ENCODE assay signal across 8 cellular contexts in genomic region chr4:110049951-110050925, GRCh38.
A peak's percentile ranks its signal among the peaks of the same experiment; 100 is the strongest.
DNase-seq lines count a peak whose midpoint lies in the region; ATAC-seq, FAIRE-seq and TF ChIP-seq lines count a peak whose summit lies in the region.

No MANE protein-coding gene starts in this region.

- peak; percentile 10 for DNase-seq in NCI-H510A treated with DMSO at 0.1 percent for 48 hours (lab: John Stamatoyannopoulos, UW)
- no peak for DNase-seq in NCI-H510A (lab: John Stamatoyannopoulos, UW)
- peak; percentile 14 for DNase-seq in HS-5 (ENCODE audit: low read depth)
- peak; percentile 12 to 58 (median 37) for DNase-seq in T-cell
- peak; percentile 8 for DNase-seq in GM12878 (ENCODE audit: low read depth, low spot score)
- DNase-seq in iris pigment epithelial cell (ENCODE audit: low read depth), result peak; percentile 54
- DNase-seq in stimulated activated CD4-positive, alpha-beta T cell treated with anti-CD3 and anti-CD28 coated beads, Interleukin-2, amount 100 ng/mL, for 4 hours (ENCODE audit: low read depth), result peak; percentile 38
- no peak for DNase-seq in cerebellar nuclear complex (lab: John Stamatoyannopoulos, UW)

- no TSS peak for BruUV-seq in GM12878 (replicated peaks; lab: Mats Ljungman, UMichigan)

- ATAC-seq in T-cell (replicated peaks in 1 of 4), result peak; percentile 27 to 46 (median 40)
- ATAC-seq in GM12878, result peak; percentile 82

- peak; percentile 79 to 84 (median 82) for TF ChIP-seq CTCF in GM12878 (IDR thresholded peaks at IDR 0.05 in 2 of 3, conservative IDR thresholded peaks at IDR 0.05 in 1 of 3; ENCODE audit: control insufficient read depth in 2 of 3, extremely low read depth in 1 of 3, insufficient read depth in 1 of 3, low read depth in 3 of 3, low read length in 3 of 3)

- no peaks in the 10 kb centered on the region for H3K36me3 Mint-ChIP-seq in T-cell

- H3K4me1 ChIP-seq in GM12878 (ENCODE audit: control insufficient read depth, insufficient read depth, low read length), result peaks cover 6% of the 10 kb centered on the region

- H3K36me3 ChIP-seq in GM12878 (ENCODE audit: control insufficient read depth in 2 of 2, insufficient read depth in 2 of 2, low read length in 1 of 2), result no peaks in the 10 kb centered on the region

- WGBS in GM12878 (ENCODE audit: insufficient coverage, insufficient replicate concordance, low lambda C conversion rate, missing lambda C conversion rate), result 48% methylated on average over 9 of the region's 9 CpGs

- in situ Hi-C loops in GM12878 (cut with MboI), result loop anchor here (5.0 kb wide), 1 partner anchor 157 kb away; no protein-coding TSS in a partner anchor

- peak; percentile 88 for FAIRE-seq in GM12878 (lab: Jason Lieb, UNC)

- peak; percentile 93 for TF ChIP-seq RAD21 in GM12878 (IDR thresholded peaks at IDR 0.05; ENCODE audit: insufficient read depth, low read depth, low read length)

- no peaks in the 10 kb centered on the region for H3K27me3 ChIP-seq in GM12878 (replicated peaks in 1 of 2; ENCODE audit: control insufficient read depth in 2 of 2, insufficient read depth in 2 of 2, low read length in 1 of 2)

- POLR2A ChIA-PET in T-cell (lab: Charles Lee), result interaction anchor here in 1 of 2 donors (0.5 to 0.7 kb wide), 2 partner anchors 161 to 460 kb away, joined by 3 read pairs; no protein-coding TSS in a partner anchor
- POLR2A ChIA-PET in GM12878 (lab: Charles Lee), result interaction anchor here (0.6 to 1.7 kb wide), 4 partner anchors 10 to 148 kb away, joined by 3 to 6 read pairs (median 4); partner anchors contain the start of gene ELOVL6

- no peak overlapping the region for H3K4me3 ChIP-seq in GM12878

- no peak overlapping the region for H3K27ac Mint-ChIP-seq in T-cell

- RAD21 ChIA-PET in GM12878 (lab: Charles Lee; ENCODE audit: unreplicated experiment), result interaction anchor here (0.5 to 3.8 kb wide), 23 partner anchors 8 to 462 kb away, joined by 3 to 30 read pairs (median 3); partner anchors contain the start of gene ELOVL6

- H3K4me1 Mint-ChIP-seq in T-cell, result peaks cover under 1 to 4% (median 2%) of the 10 kb centered on the region in 3 donors

- H3K9me3 Mint-ChIP-seq in T-cell, result no peaks in the 10 kb centered on the region

- SMC1A ChIA-PET in GM12878 (lab: Charles Lee; ENCODE audit: uncharacterized antibody, unreplicated experiment), result interaction anchor here (0.5 to 6.9 kb wide), 50 partner anchors 10 to 468 kb away, joined by 3 to 56 read pairs (median 6); partner anchors contain the start of gene ELOVL6

- no peaks in the 10 kb centered on the region for H3K79me2 ChIP-seq in GM12878 (ENCODE audit: control insufficient read depth, insufficient read depth, low read length)

- no peaks in the 10 kb centered on the region for H3K27me3 Mint-ChIP-seq in T-cell

- no peak for TF ChIP-seq POLR2A in GM12878 (IDR thresholded peaks at IDR 0.05; ENCODE audit: low read depth, low read length)

- intact Hi-C loops in GM12878 (cut with micrococcal nuclease; ENCODE audit: unreplicated experiment), result loop anchor here (1.0 to 5.0 kb wide), 4 partner anchors 148 to 461 kb away; partner anchors contain the start of gene ELOVL6

- H3K27ac ChIP-seq in GM12878 (ENCODE audit: control insufficient read depth, insufficient read depth), result no peak overlapping the region

- no peaks in the 10 kb centered on the region for H4K20me1 ChIP-seq in GM12878 (ENCODE audit: control insufficient read depth, insufficient read depth)

- H3K9me3 ChIP-seq in GM12878 (replicated peaks; ENCODE audit: control insufficient read depth, insufficient read depth, low read length), result no peaks in the 10 kb centered on the region

- no peak overlapping the region for H2AFZ ChIP-seq in GM12878 (ENCODE audit: control insufficient read depth, low read depth, low read length)

- CTCF ChIA-PET in T-cell (lab: Charles Lee) (interaction anchor here (0.6 to 5.1 kb wide), 22 partner anchors 9 to 1185 kb away, joined by 3 to 18 read pairs (median 4); no protein-coding TSS in a partner anchor), GM12878 (lab: Yijun Ruan, JAX) (interaction anchor here (0.6 to 9.2 kb wide), 56 partner anchors 9 to 1663 kb away, joined by 3 to 132 read pairs (median 7); partner anchors contain the start of gene ELOVL6)

- no peak for TF ChIP-seq EP300 in GM12878 (IDR thresholded peaks at IDR 0.05; ENCODE audit: borderline replicate concordance in 1 of 2, control insufficient read depth in 1 of 2, low read depth in 2 of 2, low read length in 2 of 2)

- H3K4me2 ChIP-seq in GM12878 (ENCODE audit: control insufficient read depth, insufficient read depth), result no peak overlapping the region

- H3K9ac ChIP-seq in GM12878 (ENCODE audit: control insufficient read depth, insufficient read depth, low read length), result no peak overlapping the region

- no peak overlapping the region for H3K4me3 Mint-ChIP-seq in T-cell

TF ChIP-seq in GM12878, 131 proteins besides CTCF, POLR2A, EP300 and RAD21:
- no peak for TF ChIP-seq TCF12 (IDR thresholded peaks at IDR 0.05; ENCODE audit: low read depth, low read length)
- TF ChIP-seq USF2 (IDR thresholded peaks at IDR 0.05; ENCODE audit: borderline replicate concordance, low read depth, low read length), result no peak
- no peak for TF ChIP-seq MTA2 (IDR thresholded peaks at IDR 0.05; ENCODE audit: low read depth)
- TF ChIP-seq ELK1 (IDR thresholded peaks at IDR 0.05; ENCODE audit: low read depth, low read length), result no peak
- TF ChIP-seq BCLAF1 (IDR thresholded peaks at IDR 0.05), result no peak
- TF ChIP-seq YY1 (IDR thresholded peaks at IDR 0.05; ENCODE audit: low read depth, low read length), result 0 out of 2 replicates have a peak, but pooled peaks have one; percentile 52
- TF ChIP-seq STAT3 (IDR thresholded peaks at IDR 0.05; ENCODE audit: low read depth, low read length), result no peak
- peak; percentile 92; the same call in 1 of the 2 replicates for TF ChIP-seq SMC3 (IDR thresholded peaks at IDR 0.05; ENCODE audit: borderline replicate concordance, low read length)
- no peak for TF ChIP-seq LARP7 (IDR thresholded peaks at IDR 0.05)

Comparison
In these comparisons a context has a peak if more than half of its experiments do, and no peak if none do; other contexts are left out.
1. DNase-seq: peak in NCI-H510A treated with DMSO at 0.1 percent for 48 hours (single experiment), HS-5 (single experiment), T-cell (34 of 34), GM12878 (single experiment), iris pigment epithelial cell (single experiment) and stimulated activated CD4-positive, alpha-beta T cell treated with anti-CD3 and anti-CD28 coated beads, Interleukin-2, amount 100 ng/mL, for 4 hours (single experiment); none in NCI-H510A (single experiment) and cerebellar nuclear complex (0 of 2).